In the genomic region with DNA sequence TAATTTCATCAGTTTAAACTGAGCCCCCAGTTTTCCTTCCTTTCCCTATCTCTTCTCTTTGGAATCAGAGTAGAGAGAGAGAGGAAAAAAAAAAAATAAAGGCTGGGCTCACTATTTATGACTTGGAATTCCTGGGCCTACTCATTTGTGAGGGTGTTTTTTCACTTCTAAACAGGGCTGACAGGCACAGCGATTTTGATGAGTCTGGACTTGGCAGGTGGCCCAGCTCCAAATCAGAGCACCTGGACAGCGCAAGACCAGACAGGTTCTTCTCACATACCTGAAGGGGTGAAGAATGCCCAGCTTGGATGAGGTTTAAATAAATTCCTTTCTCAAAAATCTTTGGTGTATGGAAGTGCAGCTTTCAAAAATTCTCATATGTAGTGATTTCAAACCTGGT, we compare ENCODE assay signal across 1 cellular context.
TF ChIP-seq lines count a peak whose summit lies in the region.

No MANE protein-coding gene starts in this region.

TF ChIP-seq in HCT116, 20 proteins besides CTCF, POLR2A, EP300 and RAD21 (continued from another document):
- 0 out of 2 replicates have a peak, but pooled peaks have one; percentile 22 for TF ChIP-seq REST (IDR thresholded peaks at IDR 0.05; ENCODE audit: low read depth)
- TF ChIP-seq, protein P1, sequence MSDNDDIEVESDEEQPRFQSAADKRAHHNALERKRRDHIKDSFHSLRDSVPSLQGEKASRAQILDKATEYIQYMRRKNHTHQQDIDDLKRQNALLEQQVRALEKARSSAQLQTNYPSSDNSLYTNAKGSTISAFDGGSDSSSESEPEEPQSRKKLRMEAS (IDR thresholded peaks at IDR 0.05) = no peak
- no peak for TF ChIP-seq CEBPB (IDR thresholded peaks at IDR 0.05; ENCODE audit: low read depth)
- TF ChIP-seq, protein P2, sequence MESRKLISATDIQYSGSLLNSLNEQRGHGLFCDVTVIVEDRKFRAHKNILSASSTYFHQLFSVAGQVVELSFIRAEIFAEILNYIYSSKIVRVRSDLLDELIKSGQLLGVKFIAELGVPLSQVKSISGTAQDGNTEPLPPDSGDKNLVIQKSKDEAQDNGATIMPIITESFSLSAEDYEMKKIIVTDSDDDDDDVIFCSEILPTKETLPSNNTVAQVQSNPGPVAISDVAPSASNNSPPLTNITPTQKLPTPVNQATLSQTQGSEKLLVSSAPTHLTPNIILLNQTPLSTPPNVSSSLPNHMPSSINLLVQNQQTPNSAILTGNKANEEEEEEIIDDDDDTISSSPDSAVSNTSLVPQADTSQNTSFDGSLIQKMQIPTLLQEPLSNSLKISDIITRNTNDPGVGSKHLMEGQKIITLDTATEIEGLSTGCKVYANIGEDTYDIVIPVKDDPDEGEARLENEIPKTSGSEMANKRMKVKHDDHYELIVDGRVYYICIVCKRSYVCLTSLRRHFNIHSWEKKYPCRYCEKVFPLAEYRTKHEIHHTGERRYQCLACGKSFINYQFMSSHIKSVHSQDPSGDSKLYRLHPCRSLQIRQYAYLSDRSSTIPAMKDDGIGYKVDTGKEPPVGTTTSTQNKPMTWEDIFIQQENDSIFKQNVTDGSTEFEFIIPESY (IDR thresholded peaks at IDR 0.05; ENCODE audit: extremely low read depth, insufficient replicate concordance, low read length) = no peak
